12 cellular contexts compared by ENCODE assay signal in genomic region chr6:133551847-133552331, GRCh38.
DNase-seq lines count a peak whose midpoint lies in the region; FAIRE-seq and TF ChIP-seq lines count a peak whose summit lies in the region.
"Had no signal": no experiment of that assay in that cellular context is flagged by ENCODE, and none has a peak within 500 bp of the region (broad histone marks: within the 10 kb centered on the region; RNA-seq: fewer than 3 reads in every experiment).

No MANE protein-coding gene starts in this region.

- H3K9me3 Mint-ChIP-seq in endothelial cell (ENCODE audit: unreplicated experiment): no peaks in the 10 kb centered on the region
- H3K9me3 Mint-ChIP-seq: activated B cell treated with CpG ODN at 0.5 μM for 24 hours had no signal

- DNase-seq in Caki2 (ENCODE audit: low read depth): peak; percentile 41
- peak; percentile 8 for DNase-seq in RCC 7860 (ENCODE audit: low spot score)
- peak; percentile 97 to 98 for DNase-seq in foreskin fibroblast
- DNase-seq in posterior vena cava (ENCODE audit: low spot score): peak; percentile 84
- no peak for DNase-seq in SW480 (ENCODE audit: low spot score)
- no peak for DNase-seq in NCI-H146 treated with DMSO at 0.1 percent for 48 hours (lab: John Stamatoyannopoulos, UW; ENCODE audit: unreplicated experiment)
- DNase-seq in activated effector memory CD4-positive, alpha-beta T cell treated with Interleukin-2 at 50 U/mL for 16 hours: no peak
- no peak for DNase-seq in endothelial cell (ENCODE audit: low spot score)
- DNase-seq: activated B cell treated with CpG ODN at 0.5 μM for 24 hours, amygdala had no signal

- TF ChIP-seq CTCF in foreskin fibroblast (IDR thresholded peaks at IDR 0.05; ENCODE audit: low read depth, low read length): no peak
- TF ChIP-seq CTCF in endothelial cell (IDR thresholded peaks at IDR 0.05; ENCODE audit: unreplicated experiment): no peak

- no peaks in the 10 kb centered on the region for H3K36me3 Mint-ChIP-seq in endothelial cell (ENCODE audit: low read depth, unreplicated experiment)

- H3K4me3 ChIP-seq in foreskin fibroblast (ENCODE audit: low read depth in 1 of 2, low read length in 2 of 2): no peak overlapping the region
- H3K4me3 ChIP-seq: skin epidermis had no signal

- H3K4me3 Mint-ChIP-seq in endothelial cell (ENCODE audit: unreplicated experiment): no peak overlapping the region
- H3K4me3 Mint-ChIP-seq: activated B cell treated with CpG ODN at 0.5 μM for 24 hours had no signal

- in situ Hi-C loops in Caki2 (cut with HindIII; ENCODE audit: low pct_unique_long_range_greater_than_20kb, low sequenced_read_pairs): no loop called here

- peaks cover 2% of the 10 kb centered on the region for H3K4me1 Mint-ChIP-seq in endothelial cell (ENCODE audit: unreplicated experiment)
- H3K4me1 Mint-ChIP-seq: activated B cell treated with CpG ODN at 0.5 μM for 24 hours had no signal

- peaks cover 2% of the 10 kb centered on the region for H3K27me3 Mint-ChIP-seq in endothelial cell (ENCODE audit: unreplicated experiment)

- FAIRE-seq in RCC 7860 (lab: Jason Lieb, UNC): no peak
- FAIRE-seq: G401.6 had no signal

- no peak overlapping the region for H3K27ac Mint-ChIP-seq in endothelial cell (ENCODE audit: unreplicated experiment)
- H3K27ac Mint-ChIP-seq: activated B cell treated with CpG ODN at 0.5 μM for 24 hours had no signal

- intact Hi-C loops in posterior vena cava (cut with DNase I): loop anchor here in 1 of 2 donors (10.0 kb wide), 1 partner anchor 543 kb away; no protein-coding TSS in a partner anchor

Comparison
In these comparisons a context has a peak if more than half of its experiments do, and no peak if none do; other contexts are left out.
1. DNase-seq: peak in Caki2 (single experiment), RCC 7860 (single experiment), foreskin fibroblast (2 of 2) and posterior vena cava (single experiment); none in SW480 (single experiment), NCI-H146 treated with DMSO at 0.1 percent for 48 hours (single experiment), activated effector memory CD4-positive, alpha-beta T cell treated with Interleukin-2 at 50 U/mL for 16 hours (single experiment) and endothelial cell (single experiment).